11 cellular contexts compared by ENCODE assay signal in genomic region chr10:128042131-128042610, GRCh38.
"Had no signal": no experiment of that assay in that cellular context is flagged by ENCODE, and none has a peak within 500 bp of the region (broad histone marks: within the 10 kb centered on the region; RNA-seq: fewer than 3 reads in every experiment).

No MANE protein-coding gene starts in this region.

- H2AFZ ChIP-seq: neural progenitor cell, parathyroid adenoma had no signal

- H3K4me1 Mint-ChIP-seq: neural progenitor cell had no signal

- H3K27ac Mint-ChIP-seq: neural progenitor cell had no signal

- H3K36me3 ChIP-seq: neural progenitor cell, tibial artery, uterus had no signal

- H3K4me3 ChIP-seq: body of pancreas, neural progenitor cell, tibial artery, uterus had no signal

- H3K4me3 Mint-ChIP-seq: neural progenitor cell had no signal

- ATAC-seq: activated CD4-positive, CD25-positive, alpha-beta regulatory T cell treated with anti-CD3 and anti-CD28 coated beads, Interleukin-2, amount 50 U/mL, for 24 hours; body of pancreas had no signal

- H3K9ac ChIP-seq: neural progenitor cell, parathyroid adenoma had no signal

- H3K36me3 Mint-ChIP-seq: neural progenitor cell had no signal

- H3K9me3 Mint-ChIP-seq: neural progenitor cell had no signal

- H3K9me3 ChIP-seq: body of pancreas, tibial artery, uterus had no signal

- H3K4me2 ChIP-seq: neural progenitor cell had no signal

- H3K79me2 ChIP-seq: parathyroid adenoma had no signal

- DNase-seq: body of pancreas; central memory CD4-positive, alpha-beta T cell; effector memory CD4-positive, alpha-beta T cell; hippocampal formation; retina; tibial artery; uterus had no signal

- H3K4me1 ChIP-seq: body of pancreas, neural progenitor cell, parathyroid adenoma, uterus had no signal

- H3K27ac ChIP-seq: body of pancreas, epithelial cell of prostate, neural progenitor cell, parathyroid adenoma, tibial artery, uterus had no signal

- H3K27me3 ChIP-seq: body of pancreas, tibial artery, uterus had no signal
